ENCODE assay signal across 8 cellular contexts in the genomic region with DNA sequence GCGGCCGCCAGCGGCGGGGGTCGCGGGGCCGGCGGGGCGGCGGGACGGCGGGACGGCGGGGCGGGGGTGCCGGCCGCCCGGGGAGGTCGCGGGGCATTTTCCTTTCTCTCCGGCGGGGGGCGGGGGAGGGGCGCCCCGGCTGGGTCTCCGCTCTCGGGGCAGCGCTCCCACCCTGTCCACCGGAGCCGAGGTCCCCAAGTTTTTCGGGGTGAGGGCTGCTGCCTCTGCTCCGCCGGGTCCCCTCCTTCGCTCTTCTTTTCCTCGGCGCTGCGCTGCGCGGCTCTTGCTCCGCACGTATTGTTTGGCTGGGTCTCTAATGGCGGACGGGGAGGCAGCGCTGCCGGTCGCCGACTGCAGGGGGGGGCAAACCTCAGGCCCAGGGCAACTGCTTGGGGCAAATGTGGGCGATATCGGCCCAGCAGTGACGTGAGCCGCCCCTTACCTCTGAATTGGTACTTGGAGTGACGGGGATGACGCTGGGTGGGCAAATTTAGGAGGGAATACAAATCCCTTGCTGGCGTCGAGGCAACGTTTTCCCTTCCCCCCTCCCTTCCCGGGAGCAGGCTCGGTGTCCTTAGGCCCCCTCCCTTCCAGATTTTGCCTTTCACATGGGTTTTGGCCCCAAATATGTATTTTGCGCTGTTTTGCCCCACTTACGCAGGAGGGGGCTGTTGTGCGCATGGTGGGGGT. TPM values are rescaled to one million over a fixed set of nuclear protein-coding genes. Genes with fewer than 3 reads are reported as not detected.
DNase-seq lines count a peak whose midpoint lies in the region; ATAC-seq and TF ChIP-seq lines count a peak whose summit lies in the region.

No MANE protein-coding gene starts in this region.

- intact Hi-C loops in left lung (cut with DNase I), result no loop called here

- peak overlapping the region; percentile 98 for H3K4me3 ChIP-seq in BE2C (ENCODE audit: low read depth, low read length)
- H3K4me3 ChIP-seq in left lung, result peak overlapping the region; percentile 81 to 89

- H3K27me3 ChIP-seq in BE2C, result no peaks in the 10 kb centered on the region
- H3K27me3 ChIP-seq in left lung, result no peaks in the 10 kb centered on the region

- TF ChIP-seq CTCF in BE2C (IDR thresholded peaks at IDR 0.05; ENCODE audit: low read depth, low read length) (no peak), left lung (IDR thresholded peaks at IDR 0.05) (no peak)

- peak; percentile 72 for DNase-seq in BE2C
- DNase-seq in NCI-H1930 (lab: John Stamatoyannopoulos, UW), result peak; percentile 58 to 66
- DNase-seq in activated CD4-positive, alpha-beta T cell treated with anti-CD3 and anti-CD28 coated beads for 4 hours, result peak; percentile 64 to 65
- peak; percentile 71 to 91 for DNase-seq in left lung
- DNase-seq in stimulated activated CD4-positive, alpha-beta T cell treated with anti-CD3 and anti-CD28 coated beads, Interleukin-2, amount 100 ng/mL, for 48 hours, result peak; percentile 53 to 54

- peaks cover 21% of the 10 kb centered on the region for H3K36me3 ChIP-seq in BE2C
- H3K36me3 ChIP-seq in left lung, result peaks cover 0 to 8% of the 10 kb centered on the region in 2 donors

- ATAC-seq in GM21515 (IDR thresholded peaks at IDR 0.05; ENCODE audit: unreplicated experiment) (peak; percentile 7), left lung (peak; percentile 6), GM21367 (IDR thresholded peaks at IDR 0.05; ENCODE audit: unreplicated experiment) (no peak)

- H3K27ac ChIP-seq in cingulate gyrus (ENCODE audit: low read depth, low read length) (peak overlapping the region; percentile 91), left lung (peak overlapping the region; percentile 97 to 99)

- peaks cover 4% of the 10 kb centered on the region; the same call in 1 of the 2 replicates for H3K4me1 ChIP-seq in BE2C
- peaks cover 20 to 46% of the 10 kb centered on the region in 2 donors for H3K4me1 ChIP-seq in left lung

- H3K9me3 ChIP-seq in BE2C (no peaks in the 10 kb centered on the region), left lung (no peaks in the 10 kb centered on the region)

RNA-seq across cellular contexts. Expression of a gene that starts 0.8 kb away (rescaled TPM):
- 31.6 TPM for polyA plus RNA-seq in BE2C (2012; ENCODE audit: insufficient read depth, insufficient read length, low read depth)
- total RNA-seq in left lung, result 10 to 100 TPM; 64.8 to 67.8 TPM
